In the genomic region with DNA sequence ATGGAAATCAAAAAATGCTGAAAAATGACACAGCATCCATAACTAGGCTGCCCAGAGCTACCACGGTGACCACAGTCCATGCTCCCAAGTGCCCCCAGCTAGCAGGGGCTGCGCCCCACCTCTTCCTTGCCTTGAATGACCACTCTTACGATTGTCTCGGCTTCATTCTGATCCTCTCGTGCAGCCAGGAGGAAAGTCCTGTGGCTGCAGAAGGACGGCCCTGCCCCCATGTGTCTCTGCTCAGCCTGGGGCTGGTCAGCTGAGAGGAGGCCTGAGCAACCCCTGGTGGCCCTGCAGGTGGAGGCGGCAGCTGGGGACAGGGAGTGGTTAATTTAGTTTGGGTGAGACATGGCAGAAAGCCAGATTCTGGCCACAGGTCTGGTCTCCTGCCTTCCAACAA, we compare ENCODE assay signal across 26 cellular contexts. TPM values are rescaled to one million over a fixed set of nuclear protein-coding genes. Genes with fewer than 3 reads are reported as not detected.
DNase-seq lines count a peak whose midpoint lies in the region; ATAC-seq, FAIRE-seq and TF ChIP-seq lines count a peak whose summit lies in the region.
"Had no signal": no experiment of that assay in that cellular context is flagged by ENCODE, and none has a peak within 500 bp of the region (broad histone marks: within the 10 kb centered on the region; RNA-seq: fewer than 3 reads in every experiment).

No MANE protein-coding gene starts in this region.

- FAIRE-seq in bronchial epithelial cell (lab: Jason Lieb, UNC) (peak; percentile 76), kidney (lab: Jason Lieb, UNC) (no peak), RCC 7860 (lab: Jason Lieb, UNC) (no peak)
- FAIRE-seq: A549, D721Med, GM12878 had no signal

- H3K4me3 ChIP-seq in bronchial epithelial cell (ENCODE audit: low read depth, low read length) = no peak overlapping the region
- H3K4me3 ChIP-seq in kidney (ENCODE audit: low read length in 2 of 2) = no peak overlapping the region
- H3K4me3 ChIP-seq in aorta (ENCODE audit: low read length in 2 of 2) = no peak overlapping the region
- H3K4me3 ChIP-seq in testis = no peak overlapping the region
- H3K4me3 ChIP-seq: A549; BLaER1 treated with 17β-estradiol and CSF1 and Interleukin-3, amounts not matched to agents 10 nM and 100 nM; GM12878; GM23338 had no signal

- H3K36me3 ChIP-seq in bronchial epithelial cell (ENCODE audit: control insufficient read depth, insufficient read depth, low read length) (no peaks in the 10 kb centered on the region), kidney (ENCODE audit: control insufficient read depth in 1 of 2, insufficient read depth in 2 of 2, low read length in 2 of 2) (no peaks in the 10 kb centered on the region), aorta (ENCODE audit: control insufficient read depth in 1 of 2, insufficient read depth in 2 of 2, low read length in 1 of 2) (no peaks in the 10 kb centered on the region), testis (ENCODE audit: low read depth, missing control alignments) (no peaks in the 10 kb centered on the region)
- H3K36me3 ChIP-seq: BE2C; BLaER1 treated with 17β-estradiol and CSF1 and Interleukin-3, amounts not matched to agents 10 nM and 100 nM had no signal

- peaks cover 3% of the 10 kb centered on the region for H3K27me3 ChIP-seq in bronchial epithelial cell (ENCODE audit: control insufficient read depth, insufficient read depth, low read length)
- no peaks in the 10 kb centered on the region for H3K27me3 ChIP-seq in aorta (ENCODE audit: control insufficient read depth in 1 of 2, insufficient read depth in 2 of 2, low read length in 1 of 2)
- no peaks in the 10 kb centered on the region for H3K27me3 ChIP-seq in testis
- H3K27me3 ChIP-seq: BE2C; BLaER1 treated with 17β-estradiol and CSF1 and Interleukin-3, amounts not matched to agents 10 nM and 100 nM had no signal

- no peak overlapping the region for H3K9ac ChIP-seq in kidney (ENCODE audit: low read length in 2 of 2)
- H3K9ac ChIP-seq: BLaER1 treated with 17β-estradiol and CSF1 and Interleukin-3, amounts not matched to agents 10 nM and 100 nM had no signal

- peak; percentile 17 for DNase-seq in activated effector memory CD4-positive, alpha-beta T cell treated with anti-CD3 and anti-CD28 coated beads, Interleukin-2, amount 50 U/mL, for 16 hours
- no peak for DNase-seq in activated effector memory CD4-positive, alpha-beta T cell treated with Interleukin-2 at 50 U/mL for 16 hours
- no peak for DNase-seq in bronchial epithelial cell (ENCODE audit: low read depth)
- peak; percentile 45 for DNase-seq in kidney
- peak; percentile 3 to 47 for DNase-seq in aorta
- DNase-seq in OCI-M1 (lab: John Stamatoyannopoulos, UW) = no peak
- DNase-seq in testis = no peak
- no peak for DNase-seq in RCC 7860 (ENCODE audit: low spot score)
- DNase-seq: 8988T; ACHN; AML-193; BE2C; CD4-positive, alpha-beta T cell; CD8-positive, alpha-beta memory T cell; DMS 273 treated with DMSO at 0.1 percent for 48 hours; DMS79; EL; GDM1; H9 had no signal

- TF ChIP-seq CTCF in bronchial epithelial cell (IDR thresholded peaks at IDR 0.05; ENCODE audit: insufficient read depth, low read length, severe bottlenecking) (no peak), kidney (IDR thresholded peaks at IDR 0.05; ENCODE audit: borderline replicate concordance, extremely low read depth, insufficient read depth) (no peak), testis (IDR thresholded peaks at IDR 0.05) (no peak)

- no peak for ATAC-seq in aorta (ENCODE audit: low FRiP score)
- ATAC-seq: A549, GM12878, GM23338, HCT116 had no signal

- 85 to 88% methylated on average over 7 of the region's 7 CpGs for WGBS in aorta, 2 donors
- WGBS in testis, 2 donors = 95 to 97% methylated on average over 6 to 7 of the region's 7 CpGs

- H3K4me1 ChIP-seq in kidney (ENCODE audit: control insufficient read depth in 1 of 2, insufficient read depth in 1 of 2, low read depth in 1 of 2, low read length in 2 of 2) (no peaks in the 10 kb centered on the region), aorta (ENCODE audit: control insufficient read depth in 1 of 2, insufficient read depth in 2 of 2, low read length in 2 of 2) (no peaks in the 10 kb centered on the region), testis (no peaks in the 10 kb centered on the region)
- H3K4me1 ChIP-seq: A549 had no signal

- H3K27ac ChIP-seq in kidney (ENCODE audit: low read depth in 2 of 2, low read length in 2 of 2) (no peak overlapping the region), aorta (ENCODE audit: low read depth in 1 of 2, low read length in 2 of 2) (no peak overlapping the region), testis (no peak overlapping the region)
- H3K27ac ChIP-seq: A549; BLaER1 treated with 17β-estradiol and CSF1 and Interleukin-3, amounts not matched to agents 10 nM and 100 nM had no signal

- TF ChIP-seq POLR2A in testis (IDR thresholded peaks at IDR 0.05) = no peak

- H3K9me3 ChIP-seq in kidney (ENCODE audit: control insufficient read depth in 1 of 2, low read length in 2 of 2) = no peaks in the 10 kb centered on the region
- H3K9me3 ChIP-seq in aorta (ENCODE audit: control insufficient read depth, low read length) = no peaks in the 10 kb centered on the region
- H3K9me3 ChIP-seq in testis = no peaks in the 10 kb centered on the region
- H3K9me3 ChIP-seq: A549; BE2C; BLaER1 treated with 17β-estradiol and CSF1 and Interleukin-3, amounts not matched to agents 10 nM and 100 nM had no signal

- intact Hi-C loops in kidney (cut with DNase I) (no loop called here), aorta (cut with DNase I) (no loop called here), testis (cut with DNase I; ENCODE audit: low total_unique reads) (no loop called here)

RNA-seq across cellular contexts. Expression of a gene that starts 54.3 kb away (rescaled TPM):
- total RNA-seq in bronchial epithelial cell (not detected in 2 replicates), kidney (0.63 TPM), aorta (not detected), testis (under 1 TPM; 0.19 to 0.63 TPM)
- polyA plus RNA-seq in kidney (ENCODE audit: insufficient read depth, low read depth, low replicate concordance) (0.67 TPM), aorta (not detected), testis (ENCODE audit: insufficient read depth, low read depth, low replicate concordance) (0.70 TPM)
- total RNA-seq: CD4-positive, alpha-beta T cell; CD8-positive, alpha-beta memory T cell; GM12878 had no signal
- polyA plus RNA-seq: CD14-positive monocyte; CD8-positive, alpha-beta memory T cell; GM12878 had no signal

Comparison
In these comparisons a context has a peak if more than half of its experiments do, and no peak if none do; other contexts are left out.
1. DNase-seq: peak in activated effector memory CD4-positive, alpha-beta T cell treated with anti-CD3 and anti-CD28 coated beads, Interleukin-2, amount 50 U/mL, for 16 hours (single experiment), kidney (single experiment) and aorta (2 of 2); none in activated effector memory CD4-positive, alpha-beta T cell treated with Interleukin-2 at 50 U/mL for 16 hours (single experiment), bronchial epithelial cell (single experiment), OCI-M1 (single experiment), testis (single experiment) and RCC 7860 (single experiment).